ENCODE assay signal across 1 cellular context in genomic region chr17:4014148-4014927, GRCh38.
TF ChIP-seq lines count a peak whose summit lies in the region.

No MANE protein-coding gene starts in this region.

TF ChIP-seq in HepG2, 621 proteins besides CTCF, POLR2A, EP300 and RAD21 (continued from another document and continues in another):
- peak; percentile 13; the same call in 1 of the 2 replicates for TF ChIP-seq MAFF (IDR thresholded peaks at IDR 0.05; ENCODE audit: low read depth, low read length)
- peak; percentile 84 for TF ChIP-seq ZSCAN21 (CRISPR knock-in tag; IDR thresholded peaks at IDR 0.05; ENCODE audit: borderline replicate concordance)
- TF ChIP-seq SRSF4 (IDR thresholded peaks at IDR 0.05; ENCODE audit: low read depth, low read length, poor library complexity, severe bottlenecking) = no peak
- peak; percentile 48; the same call in 1 of the 2 replicates for TF ChIP-seq FOXA3 (CRISPR knock-in tag; IDR thresholded peaks at IDR 0.05)
- TF ChIP-seq ZNF407 (CRISPR knock-in tag; IDR thresholded peaks at IDR 0.05; ENCODE audit: not compliant biosample characterization) = peak; percentile 87
- no peak for TF ChIP-seq CENPX (CRISPR knock-in tag; IDR thresholded peaks at IDR 0.05)
- no peak for TF ChIP-seq IRX3 (CRISPR knock-in tag; IDR thresholded peaks at IDR 0.05; ENCODE audit: borderline replicate concordance, low read depth)
- no peak for TF ChIP-seq TAF15 (IDR thresholded peaks at IDR 0.05; ENCODE audit: low read depth, low read length, poor library complexity, severe bottlenecking)
- TF ChIP-seq ZFP82 (CRISPR knock-in tag; IDR thresholded peaks at IDR 0.05; ENCODE audit: borderline replicate concordance) = no peak
- TF ChIP-seq ZIK1 (CRISPR knock-in tag; IDR thresholded peaks at IDR 0.05; ENCODE audit: borderline replicate concordance, low read depth) = no peak; the same call in 1 of the 2 replicates
- no peak for TF ChIP-seq KIAA2018 (CRISPR knock-in tag; IDR thresholded peaks at IDR 0.05; ENCODE audit: borderline replicate concordance)
- TF ChIP-seq ATF7-NPFF (CRISPR knock-in tag; IDR thresholded peaks at IDR 0.05; ENCODE audit: low read depth) = no peak
- no peak for TF ChIP-seq ZNF251 (CRISPR knock-in tag; IDR thresholded peaks at IDR 0.05)
- no peak for TF ChIP-seq HNRNPL (IDR thresholded peaks at IDR 0.05; ENCODE audit: low read depth, low read length)
- no peak for TF ChIP-seq ZNF567 (CRISPR knock-in tag; IDR thresholded peaks at IDR 0.05; ENCODE audit: borderline replicate concordance)
- no peak for TF ChIP-seq HCFC1 (IDR thresholded peaks at IDR 0.05; ENCODE audit: low read depth, low read length)
- TF ChIP-seq KDM5B (CRISPR knock-in tag; IDR thresholded peaks at IDR 0.05; ENCODE audit: borderline replicate concordance) = peak; percentile 72; the same call in 1 of the 2 replicates
- TF ChIP-seq ATRX (CRISPR knock-in tag; IDR thresholded peaks at IDR 0.05; ENCODE audit: borderline replicate concordance) = no peak
- TF ChIP-seq USF2 (IDR thresholded peaks at IDR 0.05; ENCODE audit: low read depth, low read length) = no peak
- no peak for TF ChIP-seq USF2 (CRISPR knock-in tag; IDR thresholded peaks at IDR 0.05; ENCODE audit: borderline replicate concordance)
- TF ChIP-seq ZZZ3 (CRISPR knock-in tag; IDR thresholded peaks at IDR 0.05; ENCODE audit: borderline replicate concordance) = no peak
- no peak for TF ChIP-seq NR2F2 (IDR thresholded peaks at IDR 0.05; ENCODE audit: borderline replicate concordance, low read depth)
- TF ChIP-seq FOXK2 (IDR thresholded peaks at IDR 0.05) = peak; percentile 40; the same call in 1 of the 2 replicates
- TF ChIP-seq SIN3B (IDR thresholded peaks at IDR 0.05; ENCODE audit: low read length) = no peak
- TF ChIP-seq ZNF30 (CRISPR knock-in tag; IDR thresholded peaks at IDR 0.05) = no peak
- 0 out of 2 replicates have a peak, but pooled peaks have one; percentile 7 for TF ChIP-seq ZNF605 (CRISPR knock-in tag; IDR thresholded peaks at IDR 0.05)
- no peak for TF ChIP-seq TCF7L2 (IDR thresholded peaks at IDR 0.05; ENCODE audit: low read depth, low read length)
- no peak for TF ChIP-seq ZNF891 (CRISPR knock-in tag; IDR thresholded peaks at IDR 0.05)
- TF ChIP-seq ZBTB14 (CRISPR knock-in tag; IDR thresholded peaks at IDR 0.05) = no peak
- peak; percentile 50; the same call in 1 of the 2 replicates for TF ChIP-seq ZBTB4 (CRISPR knock-in tag; IDR thresholded peaks at IDR 0.05; ENCODE audit: borderline replicate concordance)
- TF ChIP-seq NFIC (IDR thresholded peaks at IDR 0.05; ENCODE audit: low read length) = no peak
- TF ChIP-seq BRD4 (CRISPR knock-in tag; IDR thresholded peaks at IDR 0.05) = peak; percentile 22
- TF ChIP-seq, protein P1, sequence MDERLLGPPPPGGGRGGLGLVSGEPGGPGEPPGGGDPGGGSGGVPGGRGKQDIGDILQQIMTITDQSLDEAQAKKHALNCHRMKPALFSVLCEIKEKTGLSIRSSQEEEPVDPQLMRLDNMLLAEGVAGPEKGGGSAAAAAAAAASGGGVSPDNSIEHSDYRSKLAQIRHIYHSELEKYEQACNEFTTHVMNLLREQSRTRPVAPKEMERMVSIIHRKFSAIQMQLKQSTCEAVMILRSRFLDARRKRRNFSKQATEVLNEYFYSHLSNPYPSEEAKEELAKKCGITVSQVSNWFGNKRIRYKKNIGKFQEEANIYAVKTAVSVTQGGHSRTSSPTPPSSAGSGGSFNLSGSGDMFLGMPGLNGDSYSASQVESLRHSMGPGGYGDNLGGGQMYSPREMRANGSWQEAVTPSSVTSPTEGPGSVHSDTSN (CRISPR knock-in tag; IDR thresholded peaks at IDR 0.05) = peak; percentile 56
- TF ChIP-seq NPAS2 (CRISPR knock-in tag; IDR thresholded peaks at IDR 0.05; ENCODE audit: borderline replicate concordance) = no peak
- no peak for TF ChIP-seq ETV6 (CRISPR knock-in tag; conservative IDR thresholded peaks at IDR 0.05)
